ENCODE assay signal across 18 cellular contexts in the genomic region with DNA sequence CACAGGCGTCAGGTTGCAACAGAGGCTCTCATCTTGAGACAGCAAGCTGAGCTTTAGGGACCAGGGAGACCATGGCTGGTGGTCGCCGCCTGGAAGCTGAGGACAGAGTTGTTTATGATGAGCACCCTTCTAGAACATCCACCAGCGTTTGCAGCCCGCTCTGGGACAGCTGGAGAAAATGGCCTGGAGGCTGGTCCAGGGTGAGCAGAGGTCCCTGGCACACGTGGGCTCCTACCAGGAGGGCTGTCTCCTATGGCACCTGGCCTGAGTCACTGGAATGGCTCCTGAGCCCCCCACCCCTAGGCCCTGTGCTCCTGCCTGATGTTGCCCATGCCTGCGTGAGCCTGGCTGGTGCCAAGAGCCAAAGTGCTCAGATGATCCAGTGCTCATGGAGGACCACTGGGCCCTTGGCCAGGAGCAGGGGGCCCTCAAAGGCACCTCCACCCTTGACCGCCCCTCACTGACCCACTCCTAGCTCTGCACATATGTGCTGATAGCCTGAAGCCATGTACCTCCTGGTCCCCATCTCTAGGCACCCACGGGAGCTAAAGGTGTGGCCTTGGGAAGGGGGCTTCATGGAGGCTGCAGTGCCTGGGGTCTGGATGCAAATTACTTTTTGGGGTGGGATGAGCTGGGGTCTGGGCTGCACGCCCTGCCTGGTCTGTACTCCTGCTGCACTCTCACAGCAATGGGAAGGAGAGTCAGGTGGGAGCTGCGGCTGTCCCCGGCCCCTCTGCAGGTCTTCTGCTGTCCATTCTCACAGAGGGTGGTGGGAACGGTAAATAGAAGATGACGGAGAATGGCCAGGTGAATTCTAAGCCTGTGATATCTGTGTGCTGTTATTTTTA.
"Had no signal": no experiment of that assay in that cellular context is flagged by ENCODE, and none has a peak within 500 bp of the region (broad histone marks: within the 10 kb centered on the region; RNA-seq: fewer than 3 reads in every experiment).

No MANE protein-coding gene starts in this region.

- H3K36me3 ChIP-seq: brain microvascular endothelial cell, colonic mucosa, left lung, ovary, right lobe of liver, thoracic aorta, upper lobe of left lung, WERI-Rb-1 had no signal

- H3K27ac ChIP-seq: brain microvascular endothelial cell, colonic mucosa, left lung, neural progenitor cell, ovary, right lobe of liver, thoracic aorta, upper lobe of left lung, WERI-Rb-1 had no signal

- ATAC-seq: activated naive CD8-positive, alpha-beta T cell treated with anti-CD3 and anti-CD28 coated beads, Interleukin-2, amount 50 U/mL, for 24 hours; left lung; right lobe of liver; stimulated activated effector memory CD8-positive, alpha-beta T cell treated with anti-CD3 and anti-CD28 coated beads, Interleukin-12 subunit alpha, Interleukin-12 subunit beta, amount 100 ng/mL, for 72 hours had no signal

- H3K36me3 Mint-ChIP-seq: activated naive CD4-positive, alpha-beta T cell treated with anti-CD3 and anti-CD28 coated beads, Interleukin-2, amount 10 ng/mL, durations not matched to agents 7 days and 5 days; neural progenitor cell; stimulated activated effector memory CD8-positive, alpha-beta T cell treated with anti-CD3 and anti-CD28 coated beads, Interleukin-12 subunit alpha, Interleukin-12 subunit beta, amount 100 ng/mL, for 72 hours had no signal

- H3K27me3 ChIP-seq: brain microvascular endothelial cell, colonic mucosa, left lung, neural progenitor cell, ovary, right lobe of liver, upper lobe of left lung had no signal

- H3K27ac Mint-ChIP-seq: activated naive CD4-positive, alpha-beta T cell treated with anti-CD3 and anti-CD28 coated beads, Interleukin-2, amount 10 ng/mL, durations not matched to agents 7 days and 5 days; activated naive CD8-positive, alpha-beta T cell treated with anti-CD3 and anti-CD28 coated beads, Interleukin-2, amount 50 U/mL, for 24 hours; activated T-cell treated with anti-CD3 and anti-CD28 coated beads, Interleukin-2, amount 50 U/mL, for 24 hours; neural progenitor cell; stimulated activated effector memory CD8-positive, alpha-beta T cell treated with anti-CD3 and anti-CD28 coated beads, Interleukin-12 subunit alpha, Interleukin-12 subunit beta, amount 100 ng/mL, for 72 hours had no signal

- H3K4me1 Mint-ChIP-seq: activated naive CD4-positive, alpha-beta T cell treated with anti-CD3 and anti-CD28 coated beads, Interleukin-2, amount 10 ng/mL, durations not matched to agents 7 days and 5 days; activated naive CD8-positive, alpha-beta T cell treated with anti-CD3 and anti-CD28 coated beads, Interleukin-2, amount 50 U/mL, for 24 hours; neural progenitor cell; stimulated activated effector memory CD8-positive, alpha-beta T cell treated with anti-CD3 and anti-CD28 coated beads, Interleukin-12 subunit alpha, Interleukin-12 subunit beta, amount 100 ng/mL, for 72 hours had no signal

- H3K27me3 Mint-ChIP-seq: activated naive CD4-positive, alpha-beta T cell treated with anti-CD3 and anti-CD28 coated beads, Interleukin-2, amount 10 ng/mL, durations not matched to agents 7 days and 5 days; activated T-cell treated with anti-CD3 and anti-CD28 coated beads, Interleukin-2, amount 50 U/mL, for 24 hours had no signal

- H3K9me3 ChIP-seq: colonic mucosa, ovary had no signal

- H3K4me3 Mint-ChIP-seq: activated naive CD4-positive, alpha-beta T cell treated with anti-CD3 and anti-CD28 coated beads, Interleukin-2, amount 10 ng/mL, durations not matched to agents 7 days and 5 days; activated naive CD8-positive, alpha-beta T cell treated with anti-CD3 and anti-CD28 coated beads, Interleukin-2, amount 50 U/mL, for 24 hours; activated T-cell treated with anti-CD3 and anti-CD28 coated beads, Interleukin-2, amount 50 U/mL, for 24 hours; neural progenitor cell; stimulated activated effector memory CD8-positive, alpha-beta T cell treated with anti-CD3 and anti-CD28 coated beads, Interleukin-12 subunit alpha, Interleukin-12 subunit beta, amount 100 ng/mL, for 72 hours had no signal

- DNase-seq: activated CD4-positive, alpha-beta T cell treated with anti-CD3 and anti-CD28 coated beads for 1 hour; activated CD4-positive, alpha-beta T cell treated with anti-CD3 and anti-CD28 coated beads, Interleukin-2, amount 50 U/mL, for 48 hours; activated naive CD4-positive, alpha-beta T cell treated with anti-CD3 and anti-CD28 coated beads, Interleukin-2, amount 10 ng/mL, durations not matched to agents 7 days and 5 days; activated naive CD8-positive, alpha-beta T cell treated with anti-CD3 and anti-CD28 coated beads, Interleukin-2, amount 50 U/mL, for 24 hours; activated T-cell treated with anti-CD3 and anti-CD28 coated beads, Interleukin-2, amount 50 U/mL, for 24 hours; brain microvascular endothelial cell; central memory CD4-positive, alpha-beta T cell; left lung; right lobe of liver; stimulated activated CD4-positive, alpha-beta T cell treated with anti-CD3 and anti-CD28 coated beads, Interleukin-4, amount 100 ng/mL, for 24 hours; T-helper 2 cell; WERI-Rb-1 had no signal

- H3K4me1 ChIP-seq: colonic mucosa, left lung, neural progenitor cell, right lobe of liver, upper lobe of left lung had no signal

- H3K4me3 ChIP-seq: colonic mucosa, left lung, neural progenitor cell, ovary, right lobe of liver, thoracic aorta, upper lobe of left lung had no signal
